8 cellular contexts compared by ENCODE assay signal in genomic region chr3:48655586-48655985, GRCh38. TPM values are rescaled to one million over a fixed set of nuclear protein-coding genes. Genes with fewer than 3 reads are reported as not detected.
DNase-seq lines count a peak whose midpoint lies in the region; ATAC-seq and TF ChIP-seq lines count a peak whose summit lies in the region.

No MANE protein-coding gene starts in this region.

- no peak for TF ChIP-seq CTCF in HCT116 (IDR thresholded peaks at IDR 0.05 in 2 of 3, conservative IDR thresholded peaks at IDR 0.05 in 1 of 3; ENCODE audit: borderline replicate concordance in 1 of 3, insufficient read depth in 1 of 3, low read depth in 2 of 3, low read length in 2 of 3)

- intact Hi-C loops in HCT116 (cut with micrococcal nuclease), result no loop called here

- H3K4me2 ChIP-seq in HCT116 (ENCODE audit: low read length), result peak overlapping the region; percentile 66; the same call in 1 of the 2 replicates

- CTCF ChIA-PET in HCT116 (lab: Charles Lee), result no interaction called here

- RAD21 ChIA-PET in HCT116 (lab: Charles Lee; ENCODE audit: low non-redundant PET in 1 of 2, low total read pairs in 2 of 2, uncharacterized antibody in 2 of 2, unreplicated experiment in 2 of 2), result no interaction called here

- TF ChIP-seq RAD21 in HCT116 (IDR thresholded peaks at IDR 0.05; ENCODE audit: low read depth), result no peak

- no peak for DNase-seq in HCT116 (ENCODE audit: low read depth, low spot score)
- DNase-seq in activated T-helper 9 cell treated with anti-CD3 and anti-CD28 coated beads, Interleukin-2, amount 50 U/mL, for 16 hours (ENCODE audit: low read depth), result peak; percentile 36
- DNase-seq in stimulated activated CD8-positive, alpha-beta memory T cell treated with anti-CD3 and anti-CD28 coated beads, Interleukin-12 subunit alpha, Interleukin-12 subunit beta, amount 100 ng/mL, for 1 hour (ENCODE audit: low read depth), result peak; percentile 40
- DNase-seq in NCI-H82 (lab: John Stamatoyannopoulos, UW), result no peak
- no peak for DNase-seq in DMS53 treated with DMSO at 0.1 percent for 48 hours (lab: John Stamatoyannopoulos, UW; ENCODE audit: unreplicated experiment)
- DNase-seq in NCI-H128 (lab: John Stamatoyannopoulos, UW; ENCODE audit: unreplicated experiment), result no peak

- no peak overlapping the region for H3K4me3 ChIP-seq in HCT116 (replicated peaks in 1 of 2; ENCODE audit: low read depth in 1 of 2, low read length in 2 of 2)
- H3K4me3 ChIP-seq in iPS-18a (ENCODE audit: low read length), result peak overlapping the region; percentile 50

- H3K27ac ChIP-seq in HCT116 (ENCODE audit: low read depth, low read length), result no peak overlapping the region
- H3K27ac ChIP-seq in iPS-18a (ENCODE audit: low read length), result no peak overlapping the region

- no peak for TF ChIP-seq POLR2A in HCT116 (IDR thresholded peaks at IDR 0.05; ENCODE audit: borderline replicate concordance, extremely low read depth, insufficient read depth, insufficient read length)

- H3K9me3 ChIP-seq in HCT116 (ENCODE audit: control insufficient read depth in 1 of 2, insufficient read depth in 1 of 2, low read depth in 1 of 2, low read length in 2 of 2) (peaks cover 0 to 6% of the 10 kb centered on the region in 2 experiments; a peak in 1 of 4 replicates), iPS-18a (ENCODE audit: control insufficient read depth, low read depth, low read length) (no peaks in the 10 kb centered on the region)

- no peaks in the 10 kb centered on the region for H3K9me2 ChIP-seq in HCT116 (ENCODE audit: insufficient read depth)

- H4K20me1 ChIP-seq in HCT116 (ENCODE audit: insufficient read depth), result no peaks in the 10 kb centered on the region

- H3K36me3 ChIP-seq in HCT116 (ENCODE audit: control insufficient read depth in 1 of 2, insufficient read depth in 2 of 2, low read length in 2 of 2), result no peaks in the 10 kb centered on the region
- H3K36me3 ChIP-seq in iPS-18a (ENCODE audit: control insufficient read depth, low read depth, low read length), result peaks cover 16% of the 10 kb centered on the region

- H3K27me3 ChIP-seq in HCT116 (ENCODE audit: insufficient read depth, low read length) (no peaks in the 10 kb centered on the region), iPS-18a (ENCODE audit: control insufficient read depth, insufficient read depth, low read length) (no peaks in the 10 kb centered on the region)

- BruUV-seq in HCT116 (replicated peaks; lab: Mats Ljungman, UMichigan), result no TSS peak

- H3K9ac ChIP-seq in HCT116 (ENCODE audit: low read length) (no peak overlapping the region), iPS-18a (ENCODE audit: low read length) (no peak overlapping the region)

- no peak overlapping the region for H2AFZ ChIP-seq in HCT116 (ENCODE audit: low read depth, low read length, poor library complexity, severe bottlenecking)

- POLR2A ChIA-PET in HCT116 (lab: Charles Lee), result no interaction called here

- ATAC-seq in HCT116, result no peak
- no peak for ATAC-seq in GM19035 (IDR thresholded peaks at IDR 0.05; ENCODE audit: unreplicated experiment)

- no peaks in the 10 kb centered on the region for H3K79me2 ChIP-seq in HCT116 (ENCODE audit: insufficient read depth, low read length)

- peaks cover 0 to 8% of the 10 kb centered on the region in 2 experiments; a peak in 3 of 4 replicates for H3K4me1 ChIP-seq in HCT116 (ENCODE audit: control insufficient read depth in 1 of 2, insufficient read depth in 2 of 2, low read length in 2 of 2)
- H3K4me1 ChIP-seq in iPS-18a (ENCODE audit: control insufficient read depth, low read depth, low read length), result no peaks in the 10 kb centered on the region

TF ChIP-seq in HCT116, 20 proteins besides CTCF, POLR2A, EP300 and RAD21:
- TF ChIP-seq MAX (IDR thresholded peaks at IDR 0.05), result no peak
- no peak for TF ChIP-seq ZNF274 (IDR thresholded peaks at IDR 0.05; ENCODE audit: low read depth, low read length)

RNA-seq across cellular contexts. Expression of gene CELSR3, which starts 7.1 kb away (rescaled TPM):
- total RNA-seq in HCT116 (2021; ENCODE audit: unreplicated experiment), result 7.8 TPM
- polyA plus RNA-seq in HCT116 (2012), result 6.3 and 6.8 TPM in 2 replicates

RNA-seq across cellular contexts. Expression of gene SLC26A6, which starts 20.3 kb away (rescaled TPM):
- total RNA-seq in HCT116 (2021; ENCODE audit: unreplicated experiment), result 55.1 TPM
- 57.0 and 58.9 TPM in 2 replicates for polyA plus RNA-seq in HCT116 (2012)

RNA-seq across cellular contexts. Expression of gene NCKIPSD, which starts 30.1 kb away (rescaled TPM):
- total RNA-seq in HCT116 (2021; ENCODE audit: unreplicated experiment), result 36.9 TPM
- polyA plus RNA-seq in HCT116 (2012), result 58.4 and 80.7 TPM in 2 replicates

RNA-seq across cellular contexts. Expression of gene TMEM89, which starts 34.0 kb away (rescaled TPM):
- 0.49 TPM for total RNA-seq in HCT116 (2021; ENCODE audit: unreplicated experiment)
- 0.19 and 0.27 TPM in 2 replicates for polyA plus RNA-seq in HCT116 (2012)

RNA-seq across cellular contexts. Expression of gene UQCRC1, which starts 46.1 kb away (rescaled TPM):
- total RNA-seq in HCT116 (2021; ENCODE audit: unreplicated experiment), result 318 TPM
- 452 and 551 TPM in 2 replicates for polyA plus RNA-seq in HCT116 (2012)

Comparison
In these comparisons a context has a peak if more than half of its experiments do, and no peak if none do; other contexts are left out.
1. DNase-seq: peak in activated T-helper 9 cell treated with anti-CD3 and anti-CD28 coated beads, Interleukin-2, amount 50 U/mL, for 16 hours (single experiment) and stimulated activated CD8-positive, alpha-beta memory T cell treated with anti-CD3 and anti-CD28 coated beads, Interleukin-12 subunit alpha, Interleukin-12 subunit beta, amount 100 ng/mL, for 1 hour (single experiment); none in HCT116 (single experiment), NCI-H82 (single experiment), DMS53 treated with DMSO at 0.1 percent for 48 hours (single experiment) and NCI-H128 (single experiment).